In the genomic region with DNA sequence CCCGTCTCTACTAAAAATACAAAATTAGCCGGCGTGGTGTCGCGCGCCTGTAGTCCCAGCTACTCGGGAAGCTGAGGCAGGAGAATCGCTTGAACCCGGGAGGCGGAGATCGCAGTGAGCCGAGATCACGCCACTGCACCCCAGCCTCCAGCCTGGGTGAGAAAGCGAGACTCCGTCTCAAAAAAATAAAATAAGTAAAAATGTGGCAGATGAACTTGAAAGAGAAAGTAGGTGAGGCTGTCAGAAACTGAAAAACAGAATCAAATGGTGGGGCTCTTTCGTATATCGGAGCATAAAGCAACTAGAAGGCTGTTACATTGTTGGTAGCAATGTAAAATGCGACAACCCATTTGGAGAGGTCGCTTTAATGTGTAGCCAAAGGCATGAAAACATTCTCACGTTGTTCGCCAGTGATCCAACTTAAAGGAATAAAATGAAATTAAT, we compare ENCODE assay signal across 8 cellular contexts. TPM values are rescaled to one million over a fixed set of nuclear protein-coding genes. Genes with fewer than 3 reads are reported as not detected.
DNase-seq lines count a peak whose midpoint lies in the region; ATAC-seq and TF ChIP-seq lines count a peak whose summit lies in the region.

No MANE protein-coding gene starts in this region.

- peak overlapping the region; percentile 93 for H3K4me3 Mint-ChIP-seq in Calu3 (ENCODE audit: low read depth, unreplicated experiment)

- POLR2A ChIA-PET in HCT116 (lab: Charles Lee), result interaction anchor here (0.8 kb wide), 1 partner anchor 35 kb away, joined by 3 read pairs; the partner anchor contains the start of gene KANSL2

- H3K27ac ChIP-seq in HCT116 (ENCODE audit: low read depth, low read length), result peak overlapping the region; percentile 89
- peak overlapping the region; percentile 96 for H3K27ac ChIP-seq in VCaP
- peak overlapping the region; percentile 80 to 97 (median 92) for H3K27ac ChIP-seq in gastroesophageal sphincter

- BruUV-seq in Calu3 (replicated peaks; lab: Mats Ljungman, UMichigan) (TSS peak; percentile 95), HCT116 (replicated peaks; lab: Mats Ljungman, UMichigan) (TSS peak; percentile 92)

- CTCF ChIA-PET in Calu3 (lab: Charles Lee), result no interaction called here
- CTCF ChIA-PET in HCT116 (lab: Charles Lee), result interaction anchor here (1.0 kb wide), 1 partner anchor 9 kb away, joined by 3 read pairs; no protein-coding TSS in a partner anchor

- H3K36me3 ChIP-seq in HCT116 (ENCODE audit: control insufficient read depth in 1 of 2, insufficient read depth in 2 of 2, low read length in 2 of 2) (peaks cover 16% of the 10 kb centered on the region in 2 experiments), gastroesophageal sphincter (peaks cover 0 to 25% of the 10 kb centered on the region in 2 donors)

- H3K27me3 ChIP-seq in HCT116 (ENCODE audit: insufficient read depth, low read length), result no peaks in the 10 kb centered on the region
- H3K27me3 ChIP-seq in gastroesophageal sphincter, result no peaks in the 10 kb centered on the region

- H3K9ac ChIP-seq in HCT116 (ENCODE audit: low read length), result peak overlapping the region; percentile 89

- TF ChIP-seq RAD21 in HCT116 (IDR thresholded peaks at IDR 0.05; ENCODE audit: low read depth), result no peak

- TF ChIP-seq POLR2A in HCT116 (IDR thresholded peaks at IDR 0.05; ENCODE audit: borderline replicate concordance, extremely low read depth, insufficient read depth, insufficient read length), result no peak
- TF ChIP-seq POLR2A in gastroesophageal sphincter (IDR thresholded peaks at IDR 0.05), result no peak

- peak overlapping the region; percentile 46 for H2AFZ ChIP-seq in HCT116 (ENCODE audit: low read depth, low read length, poor library complexity, severe bottlenecking)

- no peaks in the 10 kb centered on the region for H3K27me3 Mint-ChIP-seq in Calu3 (ENCODE audit: unreplicated experiment)

- H3K9me3 ChIP-seq in HCT116 (ENCODE audit: control insufficient read depth in 1 of 2, insufficient read depth in 1 of 2, low read depth in 1 of 2, low read length in 2 of 2), result peaks cover 0 to 8% of the 10 kb centered on the region in 2 experiments; a peak in 2 of 4 replicates
- peaks cover 0 to 17% (median 0%) of the 10 kb centered on the region in 3 donors for H3K9me3 ChIP-seq in gastroesophageal sphincter

- WGBS in gastroesophageal sphincter (ENCODE audit: low coverage in 1 of 2), 2 donors, result 7 to 8% methylated on average over 14 to 21 of the region's 21 CpGs

- peaks cover 43% of the 10 kb centered on the region for H3K36me3 Mint-ChIP-seq in Calu3 (ENCODE audit: insufficient read depth, unreplicated experiment)

- H3K4me1 ChIP-seq in HCT116 (ENCODE audit: control insufficient read depth in 1 of 2, insufficient read depth in 2 of 2, low read length in 2 of 2), result peaks cover 4 to 20% of the 10 kb centered on the region in 2 experiments; a peak in 3 of 4 replicates
- peaks cover 0 to 44% (median 10%) of the 10 kb centered on the region in 3 donors for H3K4me1 ChIP-seq in gastroesophageal sphincter

- DNase-seq in Calu3 (no peak), HCT116 (ENCODE audit: low read depth, low spot score) (no peak), retina (peak; percentile 64), NCI-H1092 treated with DMSO at 0.1 percent for 48 hours (lab: John Stamatoyannopoulos, UW) (no peak), 8988T (no peak), posterior cingulate gyrus (no peak)

- peaks cover 10% of the 10 kb centered on the region for H3K4me1 Mint-ChIP-seq in Calu3 (ENCODE audit: low read depth, unreplicated experiment)

- H3K27ac Mint-ChIP-seq in Calu3 (ENCODE audit: unreplicated experiment), result peak overlapping the region; percentile 92

- H3K9me2 ChIP-seq in HCT116 (ENCODE audit: insufficient read depth), result no peaks in the 10 kb centered on the region

- RAD21 ChIA-PET in HCT116 (lab: Charles Lee; ENCODE audit: low non-redundant PET in 1 of 2, low total read pairs in 2 of 2, uncharacterized antibody in 2 of 2, unreplicated experiment in 2 of 2), result no interaction called here

- no peaks in the 10 kb centered on the region for H4K20me1 ChIP-seq in HCT116 (ENCODE audit: insufficient read depth)

- H3K9me3 Mint-ChIP-seq in Calu3 (ENCODE audit: low read depth, unreplicated experiment), result peaks cover 6% of the 10 kb centered on the region

- H3K79me2 ChIP-seq in HCT116 (ENCODE audit: insufficient read depth, low read length), result peaks cover 42% of the 10 kb centered on the region

- no peak for TF ChIP-seq EP300 in gastroesophageal sphincter (IDR thresholded peaks at IDR 0.05)

- peak; percentile 5 for ATAC-seq in HCT116
- ATAC-seq in gastroesophageal sphincter, result no peak

- TF ChIP-seq CTCF in Calu3 (IDR thresholded peaks at IDR 0.05; ENCODE audit: unreplicated experiment) (no peak), HCT116 (IDR thresholded peaks at IDR 0.05 in 2 of 3, conservative IDR thresholded peaks at IDR 0.05 in 1 of 3; ENCODE audit: borderline replicate concordance in 1 of 3, insufficient read depth in 1 of 3, low read depth in 2 of 3, low read length in 2 of 3) (no peak), VCaP (conservative IDR thresholded peaks at IDR 0.05) (no peak), gastroesophageal sphincter (IDR thresholded peaks at IDR 0.05) (no peak)

- peak overlapping the region; percentile 81 to 97 for H3K4me3 ChIP-seq in HCT116 (replicated peaks in 1 of 2; ENCODE audit: low read depth in 1 of 2, low read length in 2 of 2)
- peak overlapping the region; percentile 67 to 69 for H3K4me3 ChIP-seq in gastroesophageal sphincter

- intact Hi-C loops in Calu3 (cut with micrococcal nuclease; ENCODE audit: unreplicated experiment) (no loop called here), HCT116 (cut with micrococcal nuclease) (loop anchor here (2.0 kb wide), 1 partner anchor 34 kb away; the partner anchor contains the start of gene KANSL2), posterior cingulate gyrus (cut with DNase I) (loop anchor here (5.0 kb wide), 1 partner anchor 35 kb away; the partner anchor contains the start of gene KANSL2)

- peak overlapping the region; percentile 94 for H3K4me2 ChIP-seq in HCT116 (ENCODE audit: low read length)

TF ChIP-seq in HCT116, 20 proteins besides CTCF, POLR2A, EP300 and RAD21:
- TF ChIP-seq REST (IDR thresholded peaks at IDR 0.05; ENCODE audit: low read depth) (no peak), TCF7L2 (IDR thresholded peaks at IDR 0.05; ENCODE audit: borderline replicate concordance, extremely low read depth, insufficient read depth, insufficient read length) (no peak), EZH2 (IDR thresholded peaks at IDR 0.05) (no peak), ZNF274 (IDR thresholded peaks at IDR 0.05; ENCODE audit: low read depth, low read length) (no peak), SIN3A (IDR thresholded peaks at IDR 0.05; ENCODE audit: low read depth) (no peak), SP1 (IDR thresholded peaks at IDR 0.05; ENCODE audit: low read depth) (no peak), MAX (IDR thresholded peaks at IDR 0.05) (no peak), EZH2phosphoT487 (IDR thresholded peaks at IDR 0.05; ENCODE audit: borderline replicate concordance) (no peak), JUND (IDR thresholded peaks at IDR 0.05) (no peak)
- TF ChIP-seq, protein P1, sequence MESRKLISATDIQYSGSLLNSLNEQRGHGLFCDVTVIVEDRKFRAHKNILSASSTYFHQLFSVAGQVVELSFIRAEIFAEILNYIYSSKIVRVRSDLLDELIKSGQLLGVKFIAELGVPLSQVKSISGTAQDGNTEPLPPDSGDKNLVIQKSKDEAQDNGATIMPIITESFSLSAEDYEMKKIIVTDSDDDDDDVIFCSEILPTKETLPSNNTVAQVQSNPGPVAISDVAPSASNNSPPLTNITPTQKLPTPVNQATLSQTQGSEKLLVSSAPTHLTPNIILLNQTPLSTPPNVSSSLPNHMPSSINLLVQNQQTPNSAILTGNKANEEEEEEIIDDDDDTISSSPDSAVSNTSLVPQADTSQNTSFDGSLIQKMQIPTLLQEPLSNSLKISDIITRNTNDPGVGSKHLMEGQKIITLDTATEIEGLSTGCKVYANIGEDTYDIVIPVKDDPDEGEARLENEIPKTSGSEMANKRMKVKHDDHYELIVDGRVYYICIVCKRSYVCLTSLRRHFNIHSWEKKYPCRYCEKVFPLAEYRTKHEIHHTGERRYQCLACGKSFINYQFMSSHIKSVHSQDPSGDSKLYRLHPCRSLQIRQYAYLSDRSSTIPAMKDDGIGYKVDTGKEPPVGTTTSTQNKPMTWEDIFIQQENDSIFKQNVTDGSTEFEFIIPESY (IDR thresholded peaks at IDR 0.05; ENCODE audit: extremely low read depth, insufficient replicate concordance, low read length), result no peak

RNA-seq across cellular contexts. Expression of gene CCNT1, which starts 0.8 kb away (rescaled TPM):
- total RNA-seq in Calu3 (2022) (34.7 and 36.0 TPM in 2 replicates), HCT116 (2021; ENCODE audit: unreplicated experiment) (69.4 TPM), gastroesophageal sphincter (10 to 100 TPM; 17.9 to 40.3 (median 23.1) TPM)
- polyA plus RNA-seq in HCT116 (2012), result 23.8 and 25.7 TPM in 2 replicates

RNA-seq across cellular contexts. Expression of gene KANSL2, which starts 35.2 kb away (rescaled TPM):
- 23.3 and 26.2 TPM in 2 replicates for total RNA-seq in Calu3 (2022)
- 41.6 TPM for total RNA-seq in HCT116 (2021; ENCODE audit: unreplicated experiment)
- polyA plus RNA-seq in HCT116 (2012), result 24.2 and 27.4 TPM in 2 replicates
- 10 to 100 TPM; 39.0 to 49.0 (median 43.7) TPM for total RNA-seq in gastroesophageal sphincter
